Comparison of ENCODE assay signal across 16 cellular contexts in the genomic region with DNA sequence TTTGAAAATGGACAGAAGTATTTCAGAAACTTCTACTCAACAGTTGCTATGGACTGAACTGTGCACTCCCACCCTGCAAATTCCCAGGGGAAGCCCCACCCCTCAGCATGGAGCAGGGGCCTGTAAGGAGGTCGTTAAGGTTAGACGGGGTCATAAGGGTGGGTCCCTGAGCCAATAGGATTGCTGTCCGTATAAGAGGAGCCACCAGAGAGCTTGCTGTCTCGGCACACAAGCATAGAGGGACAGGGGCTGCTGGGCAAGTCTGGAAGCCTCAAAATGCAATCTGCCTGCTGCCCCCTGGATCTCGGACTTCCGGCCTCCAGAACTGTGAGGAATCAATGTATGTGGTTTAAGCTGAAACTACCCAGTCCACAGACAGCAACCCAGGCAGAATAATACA.
"Had no signal": no experiment of that assay in that cellular context is flagged by ENCODE, and none has a peak within 500 bp of the region (broad histone marks: within the 10 kb centered on the region; RNA-seq: fewer than 3 reads in every experiment).

No MANE protein-coding gene starts in this region.

- DNase-seq: activated CD4-positive, alpha-beta T cell treated with anti-CD3 and anti-CD28 coated beads for 4 hours; activated naive CD8-positive, alpha-beta T cell treated with anti-CD3 and anti-CD28 coated beads, Interleukin-2, amount 10 ng/mL, durations not matched to agents 7 days and 5 days; cerebellar nuclear complex; dermis blood vessel endothelial cell; gastrocnemius medialis; left lung; naive thymus-derived CD8-positive, alpha-beta T cell; small intestine; stimulated activated CD4-positive, alpha-beta T cell treated with anti-CD3 and anti-CD28 coated beads, Interleukin-4, amount 100 ng/mL, for 4 hours; stimulated activated CD8-positive, alpha-beta memory T cell treated with anti-CD3 and anti-CD28 coated beads, Interleukin-4, amount 100 ng/mL, for 48 hours; stimulated activated naive CD8-positive, alpha-beta T cell treated with anti-CD3 and anti-CD28 coated beads, Interleukin-15, Interleukin-2, amounts not matched to agents 100 U/mL and 50 U/mL, for 24 hours; transverse colon had no signal

- H3K27ac Mint-ChIP-seq: activated CD8-positive, alpha-beta T cell treated with anti-CD3 and anti-CD28 coated beads, Interleukin-2, amount 10 ng/mL, durations not matched to agents 7 days and 5 days; activated naive CD8-positive, alpha-beta T cell treated with anti-CD3 and anti-CD28 coated beads, Interleukin-2, amount 10 ng/mL, durations not matched to agents 7 days and 5 days; activated T-helper 1 cell treated with anti-CD3 and anti-CD28 coated beads, Interleukin-12 subunit alpha, Interleukin-12 subunit beta, Interleukin-2, Interleukin-4 antibody, amounts not matched to agents 30 ng/mL and 10 ng/mL and 1 ng/mL, durations not matched to agents 14 hours and 24 hours and 36 hours; naive thymus-derived CD8-positive, alpha-beta T cell had no signal

- H3K36me3 ChIP-seq: gastrocnemius medialis, left lung, right atrium auricular region, transverse colon had no signal

- H3K27me3 ChIP-seq: gastrocnemius medialis, right atrium auricular region, transverse colon had no signal

- H3K4me3 Mint-ChIP-seq: activated CD8-positive, alpha-beta T cell treated with anti-CD3 and anti-CD28 coated beads, Interleukin-2, amount 10 ng/mL, durations not matched to agents 7 days and 5 days; activated naive CD8-positive, alpha-beta T cell treated with anti-CD3 and anti-CD28 coated beads, Interleukin-2, amount 10 ng/mL, durations not matched to agents 7 days and 5 days; activated T-helper 1 cell treated with anti-CD3 and anti-CD28 coated beads, Interleukin-12 subunit alpha, Interleukin-12 subunit beta, Interleukin-2, Interleukin-4 antibody, amounts not matched to agents 30 ng/mL and 10 ng/mL and 1 ng/mL, durations not matched to agents 14 hours and 24 hours and 36 hours; naive thymus-derived CD8-positive, alpha-beta T cell had no signal

- H3K9me3 ChIP-seq: gastrocnemius medialis, left lung, right atrium auricular region, transverse colon had no signal

- H3K4me1 Mint-ChIP-seq: activated naive CD8-positive, alpha-beta T cell treated with anti-CD3 and anti-CD28 coated beads, Interleukin-2, amount 10 ng/mL, durations not matched to agents 7 days and 5 days had no signal

- H3K4me3 ChIP-seq: gastrocnemius medialis, left lung, right atrium auricular region, transverse colon had no signal

- ATAC-seq: activated CD8-positive, alpha-beta T cell treated with anti-CD3 and anti-CD28 coated beads, Interleukin-2, amount 10 ng/mL, durations not matched to agents 7 days and 5 days; gastrocnemius medialis; left lung; naive thymus-derived CD8-positive, alpha-beta T cell; stimulated activated naive CD8-positive, alpha-beta T cell treated with anti-CD3 and anti-CD28 coated beads, Interleukin-15, Interleukin-2, amounts not matched to agents 100 U/mL and 50 U/mL, for 24 hours had no signal

- H3K36me3 Mint-ChIP-seq: activated naive CD8-positive, alpha-beta T cell treated with anti-CD3 and anti-CD28 coated beads, Interleukin-2, amount 10 ng/mL, durations not matched to agents 7 days and 5 days; naive thymus-derived CD8-positive, alpha-beta T cell had no signal

- H3K27ac ChIP-seq: epithelial cell of prostate, gastrocnemius medialis, left lung, right atrium auricular region, transverse colon had no signal

- H3K4me1 ChIP-seq: gastrocnemius medialis, left lung, right atrium auricular region had no signal

- H3K9me3 Mint-ChIP-seq: activated naive CD8-positive, alpha-beta T cell treated with anti-CD3 and anti-CD28 coated beads, Interleukin-2, amount 10 ng/mL, durations not matched to agents 7 days and 5 days; activated T-helper 1 cell treated with anti-CD3 and anti-CD28 coated beads, Interleukin-12 subunit alpha, Interleukin-12 subunit beta, Interleukin-2, Interleukin-4 antibody, amounts not matched to agents 30 ng/mL and 10 ng/mL and 1 ng/mL, durations not matched to agents 14 hours and 24 hours and 36 hours; naive thymus-derived CD8-positive, alpha-beta T cell had no signal
